Comparison of ENCODE assay signal across 8 cellular contexts in genomic region chr13:114313061-114313860, GRCh38. TPM values are rescaled to one million over a fixed set of nuclear protein-coding genes. Genes with fewer than 3 reads are reported as not detected.
DNase-seq lines count a peak whose midpoint lies in the region; TF ChIP-seq lines count a peak whose summit lies in the region.

No MANE protein-coding gene starts in this region.

- peaks cover 13 to 33% of the 10 kb centered on the region in 2 donors for H3K4me1 ChIP-seq in thyroid gland

- H3K4me3 Mint-ChIP-seq in brain (peak overlapping the region; percentile 85 to 94 (median 88)), mesothelial cell of epicardium (peak overlapping the region; percentile 80)

- peaks cover 11% of the 10 kb centered on the region for H3K27me3 Mint-ChIP-seq in brain
- H3K27me3 Mint-ChIP-seq in mesothelial cell of epicardium (ENCODE audit: low read depth): no peaks in the 10 kb centered on the region

- 90 to 92% methylated on average over 17 of the region's 17 CpGs for WGBS in thyroid gland, 2 donors
- 80 to 86% methylated on average over 17 of the region's 17 CpGs for WGBS in lower leg skin, 2 donors

- H3K4me1 Mint-ChIP-seq in brain: peaks cover 56% of the 10 kb centered on the region
- H3K4me1 Mint-ChIP-seq in mesothelial cell of epicardium: peaks cover 25% of the 10 kb centered on the region

- no peaks in the 10 kb centered on the region for H3K27me3 ChIP-seq in thyroid gland

- DNase-seq in activated T-cell treated with anti-CD3 and anti-CD28 coated beads for 24 hours (ENCODE audit: low read depth) (peak; percentile 12), activated T-cell treated with anti-CD3 and anti-CD28 coated beads for 4 hours (no peak), NCI-H774 (lab: John Stamatoyannopoulos, UW) (peak; percentile 46), mesothelial cell of epicardium (ENCODE audit: low spot score in 2 of 2, unreplicated experiment in 2 of 2) (no peak), thyroid gland (peak in 1 of 2 donors; percentile 8), iPS-NIHi11 (ENCODE audit: low spot score) (no peak), lower leg skin (ENCODE audit: low spot score in 2 of 2) (no peak)

- H3K36me3 ChIP-seq in thyroid gland: no peaks in the 10 kb centered on the region

- H3K36me3 Mint-ChIP-seq in brain: peaks cover 16% of the 10 kb centered on the region
- H3K36me3 Mint-ChIP-seq in mesothelial cell of epicardium: peaks cover 2% of the 10 kb centered on the region

- peak overlapping the region; percentile 83 to 94 (median 89) for H3K27ac ChIP-seq in thyroid gland

- no peak for TF ChIP-seq POLR2A in thyroid gland (IDR thresholded peaks at IDR 0.05)
- no peak for TF ChIP-seq POLR2A in lower leg skin (IDR thresholded peaks at IDR 0.05)

- intact Hi-C loops in thyroid gland (cut with DNase I) (no loop called here), lower leg skin (cut with DNase I; ENCODE audit: low total_unique reads) (no loop called here)

- TF ChIP-seq CTCF in brain (conservative IDR thresholded peaks at IDR 0.05) (no peak), mesothelial cell of epicardium (IDR thresholded peaks at IDR 0.05; ENCODE audit: unreplicated experiment) (no peak), thyroid gland (IDR thresholded peaks at IDR 0.05) (no peak), lower leg skin (IDR thresholded peaks at IDR 0.05) (no peak)

- no peaks in the 10 kb centered on the region for H3K9me3 Mint-ChIP-seq in brain
- H3K9me3 Mint-ChIP-seq in mesothelial cell of epicardium: no peaks in the 10 kb centered on the region

- peak overlapping the region; percentile 87 to 97 (median 93) for H3K27ac Mint-ChIP-seq in brain
- H3K27ac Mint-ChIP-seq in mesothelial cell of epicardium: peak overlapping the region; percentile 94

- no peaks in the 10 kb centered on the region for H3K9me3 ChIP-seq in thyroid gland

- H3K4me3 ChIP-seq in thyroid gland (replicated peaks in 1 of 3) (peak overlapping the region in 2 of 3 donors; percentile 82 to 91), lower leg skin (ENCODE audit: low read depth, poor library complexity, severe bottlenecking) (no peak overlapping the region)

RNA-seq across cellular contexts. Expression of gene CHAMP1, which starts 1.0 kb away (rescaled TPM):
- 22.2 TPM for polyA plus RNA-seq in brain (ENCODE audit: insufficient read depth, low read depth, low replicate concordance)
- total RNA-seq in mesothelial cell of epicardium (27.9 to 29.3 TPM (median 28.3 TPM) in 3 replicates), thyroid gland (10 to 100 TPM; 15.6 to 32.1 (median 18.0) TPM), lower leg skin (10 to 100 TPM; 18.0 to 21.0 (median 19.7) TPM)

RNA-seq across cellular contexts. Expression of gene UPF3A, which starts 31.9 kb away (rescaled TPM):
- 45.2 TPM for polyA plus RNA-seq in brain (ENCODE audit: insufficient read depth, low read depth, low replicate concordance)
- total RNA-seq in mesothelial cell of epicardium (112 to 123 TPM (median 117 TPM) in 3 replicates), thyroid gland (10 to 100 TPM; 58.8 to 81.9 (median 70.1) TPM), lower leg skin (10 to 100 TPM; 20.5 to 33.4 (median 24.6) TPM)

Comparison
In these comparisons a context has a peak if more than half of its experiments do, and no peak if none do; other contexts are left out.
1. DNase-seq: peak in activated T-cell treated with anti-CD3 and anti-CD28 coated beads for 24 hours (single experiment) and NCI-H774 (single experiment); none in activated T-cell treated with anti-CD3 and anti-CD28 coated beads for 4 hours (single experiment), mesothelial cell of epicardium (0 of 2), iPS-NIHi11 (single experiment) and lower leg skin (0 of 2).